21 cellular contexts compared by ENCODE assay signal in genomic region chr3:113179235-113179829, GRCh38.
"Had no signal": no experiment of that assay in that cellular context is flagged by ENCODE, and none has a peak within 500 bp of the region (broad histone marks: within the 10 kb centered on the region; RNA-seq: fewer than 3 reads in every experiment).

No MANE protein-coding gene starts in this region.

- H3K4me1 ChIP-seq: pancreas, uterus had no signal

- DNase-seq: activated CD8-positive, alpha-beta memory T cell treated with anti-CD3 and anti-CD28 coated beads for 24 hours; activated CD8-positive, alpha-beta memory T cell treated with anti-CD3 and anti-CD28 coated beads, Interleukin-2, amount 50 U/mL, for 4 hours; activated naive CD4-positive, alpha-beta T cell treated with Interleukin-2 at 50 U/mL for 16 hours; activated naive CD8-positive, alpha-beta T cell treated with anti-CD3 and anti-CD28 coated beads for 36 hours; activated T-cell treated with anti-CD3 and anti-CD28 coated beads, Interleukin-2, amount 50 U/mL, for 4 hours; amniotic stem cell; effector CD4-positive, alpha-beta T cell; foreskin melanocyte; glutamatergic neuron; hippocampal formation; left ventricle myocardium superior; mammary epithelial cell; pancreas; small intestine; stimulated activated CD4-positive, alpha-beta T cell treated with anti-CD3 and anti-CD28 coated beads, Interleukin-2, amount 100 ng/mL, for 24 hours; stimulated activated naive B cell treated with anti-CD40 and anti-IgM and Interleukin-4, amounts not matched to agents 10 μg/mL and 1 μg/mL and 100 μg/mL, for 72 hours; T-helper 9 cell; transverse colon; uterus had no signal

- H3K36me3 ChIP-seq: pancreas, transverse colon, uterus had no signal

- H3K9me3 ChIP-seq: pancreas, transverse colon, uterus had no signal

- H3K4me3 ChIP-seq: pancreas, transverse colon, uterus had no signal

- FAIRE-seq: endometrium, pancreas, small intestine had no signal

- H3K27ac ChIP-seq: pancreas, transverse colon, uterus had no signal

- ATAC-seq: activated T-cell treated with anti-CD3 and anti-CD28 coated beads, Interleukin-2, amount 50 U/mL, for 4 hours; left ventricle myocardium superior; pancreas; sciatic nerve; stimulated activated naive B cell treated with anti-CD40 and anti-IgM and Interleukin-4, amounts not matched to agents 10 μg/mL and 1 μg/mL and 100 μg/mL, for 72 hours had no signal

- H3K27me3 ChIP-seq: pancreas, transverse colon, uterus had no signal
